ENCODE assay signal across 30 cellular contexts in the genomic region with DNA sequence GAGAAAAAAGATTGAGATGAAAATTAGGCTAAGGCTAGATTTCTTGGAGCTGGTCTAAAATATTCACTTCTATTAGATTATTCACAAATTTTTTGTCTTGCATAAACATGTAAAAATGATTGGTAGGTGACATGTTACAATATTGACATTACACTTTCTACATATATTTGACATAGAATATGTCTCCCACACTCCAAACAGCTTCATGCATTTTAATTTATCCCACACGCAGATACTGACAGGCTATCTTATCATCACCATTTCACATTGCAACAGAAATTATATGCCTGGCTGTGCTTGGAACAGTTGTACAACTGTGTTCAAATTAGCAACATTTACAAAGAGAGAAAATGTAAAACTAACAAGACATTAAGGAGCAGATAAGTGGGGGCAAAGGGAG.
"Had no signal": no experiment of that assay in that cellular context is flagged by ENCODE, and none has a peak within 500 bp of the region (broad histone marks: within the 10 kb centered on the region; RNA-seq: fewer than 3 reads in every experiment).

No MANE protein-coding gene starts in this region.

- H3K27ac Mint-ChIP-seq: activated CD4-positive, alpha-beta memory T cell treated with anti-CD3 and anti-CD28 coated beads for 36 hours; activated CD4-positive, alpha-beta T cell treated with anti-CD3 and anti-CD28 coated beads for 36 hours; activated CD4-positive, alpha-beta T cell treated with anti-CD3 and anti-CD28 coated beads, Interleukin-2, amount 10 ng/mL, durations not matched to agents 24 days and 14 days; activated CD8-positive, alpha-beta memory T cell treated with anti-CD3 and anti-CD28 coated beads, Interleukin-2, amount 10 ng/mL, durations not matched to agents 7 days and 5 days; activated CD8-positive, alpha-beta T cell treated with anti-CD3 and anti-CD28 coated beads, Interleukin-2, amount 10 ng/mL, durations not matched to agents 7 days and 5 days; activated naive CD4-positive, alpha-beta T cell treated with anti-CD3 and anti-CD28 coated beads for 36 hours; activated naive CD4-positive, alpha-beta T cell treated with anti-CD3 and anti-CD28 coated beads, Interleukin-2, amount 50 U/mL, for 24 hours; activated naive CD8-positive, alpha-beta T cell treated with anti-CD3 and anti-CD28 coated beads for 36 hours; activated naive CD8-positive, alpha-beta T cell treated with anti-CD3 and anti-CD28 coated beads, Interleukin-2, amount 50 U/mL, for 24 hours; activated T-helper 1 cell treated with anti-CD3 and anti-CD28 coated beads, Interleukin-12 subunit alpha, Interleukin-12 subunit beta, Interleukin-2, Interleukin-4 antibody, amounts not matched to agents 30 ng/mL and 10 ng/mL and 1 ng/mL, durations not matched to agents 14 hours and 24 hours and 36 hours; activated T-helper 2 cell treated with anti-CD3 and anti-CD28 coated beads, Interferon-gamma antibody, Interleukin-2, Interleukin-4, amounts not matched to agents 10 μg/mL and 5 μg/mL and 100 μg/mL, durations not matched to agents 14 hours and 24 hours and 36 hours; endodermal cell had no signal

- H3K27ac ChIP-seq: adrenal gland, body of pancreas, colonic mucosa, heart left ventricle had no signal

- H3K27me3 Mint-ChIP-seq: activated CD4-positive, alpha-beta memory T cell treated with anti-CD3 and anti-CD28 coated beads for 36 hours; activated CD4-positive, alpha-beta T cell treated with anti-CD3 and anti-CD28 coated beads for 36 hours; activated CD4-positive, alpha-beta T cell treated with anti-CD3 and anti-CD28 coated beads, Interleukin-2, amount 10 ng/mL, durations not matched to agents 24 days and 14 days; activated CD8-positive, alpha-beta memory T cell treated with anti-CD3 and anti-CD28 coated beads, Interleukin-2, amount 10 ng/mL, durations not matched to agents 7 days and 5 days; activated naive CD4-positive, alpha-beta T cell treated with anti-CD3 and anti-CD28 coated beads, Interleukin-2, amount 50 U/mL, for 24 hours; activated naive CD8-positive, alpha-beta T cell treated with anti-CD3 and anti-CD28 coated beads for 36 hours; activated naive CD8-positive, alpha-beta T cell treated with anti-CD3 and anti-CD28 coated beads, Interleukin-2, amount 50 U/mL, for 24 hours had no signal

- H3K4me1 Mint-ChIP-seq: activated CD4-positive, alpha-beta T cell treated with anti-CD3 and anti-CD28 coated beads for 36 hours; activated CD4-positive, alpha-beta T cell treated with anti-CD3 and anti-CD28 coated beads, Interleukin-2, amount 10 ng/mL, durations not matched to agents 24 days and 14 days; activated CD8-positive, alpha-beta memory T cell treated with anti-CD3 and anti-CD28 coated beads, Interleukin-2, amount 10 ng/mL, durations not matched to agents 7 days and 5 days; activated naive CD4-positive, alpha-beta T cell treated with anti-CD3 and anti-CD28 coated beads, Interleukin-2, amount 50 U/mL, for 24 hours; activated naive CD8-positive, alpha-beta T cell treated with anti-CD3 and anti-CD28 coated beads for 36 hours; activated naive CD8-positive, alpha-beta T cell treated with anti-CD3 and anti-CD28 coated beads, Interleukin-2, amount 50 U/mL, for 24 hours; endodermal cell had no signal

- H3K36me3 Mint-ChIP-seq: activated CD4-positive, alpha-beta memory T cell treated with anti-CD3 and anti-CD28 coated beads for 36 hours; activated CD8-positive, alpha-beta memory T cell treated with anti-CD3 and anti-CD28 coated beads, Interleukin-2, amount 10 ng/mL, durations not matched to agents 7 days and 5 days; activated naive CD4-positive, alpha-beta T cell treated with anti-CD3 and anti-CD28 coated beads, Interleukin-2, amount 50 U/mL, for 24 hours; activated naive CD8-positive, alpha-beta T cell treated with anti-CD3 and anti-CD28 coated beads for 36 hours had no signal

- H3K36me3 ChIP-seq: adrenal gland, colonic mucosa, heart left ventricle had no signal

- H3K4me3 Mint-ChIP-seq: activated CD4-positive, alpha-beta memory T cell treated with anti-CD3 and anti-CD28 coated beads for 36 hours; activated CD4-positive, alpha-beta T cell treated with anti-CD3 and anti-CD28 coated beads for 36 hours; activated CD4-positive, alpha-beta T cell treated with anti-CD3 and anti-CD28 coated beads, Interleukin-2, amount 10 ng/mL, durations not matched to agents 24 days and 14 days; activated CD8-positive, alpha-beta memory T cell treated with anti-CD3 and anti-CD28 coated beads, Interleukin-2, amount 10 ng/mL, durations not matched to agents 7 days and 5 days; activated CD8-positive, alpha-beta T cell treated with anti-CD3 and anti-CD28 coated beads, Interleukin-2, amount 10 ng/mL, durations not matched to agents 7 days and 5 days; activated naive CD4-positive, alpha-beta T cell treated with anti-CD3 and anti-CD28 coated beads for 36 hours; activated naive CD4-positive, alpha-beta T cell treated with anti-CD3 and anti-CD28 coated beads, Interleukin-2, amount 50 U/mL, for 24 hours; activated naive CD8-positive, alpha-beta T cell treated with anti-CD3 and anti-CD28 coated beads for 36 hours; activated naive CD8-positive, alpha-beta T cell treated with anti-CD3 and anti-CD28 coated beads, Interleukin-2, amount 50 U/mL, for 24 hours; activated T-helper 1 cell treated with anti-CD3 and anti-CD28 coated beads, Interleukin-12 subunit alpha, Interleukin-12 subunit beta, Interleukin-2, Interleukin-4 antibody, amounts not matched to agents 30 ng/mL and 10 ng/mL and 1 ng/mL, durations not matched to agents 14 hours and 24 hours and 36 hours; endodermal cell had no signal

- H3K27me3 ChIP-seq: adrenal gland, body of pancreas, colonic mucosa, heart left ventricle had no signal

- DNase-seq: activated CD4-positive, alpha-beta memory T cell treated with anti-CD3 and anti-CD28 coated beads for 36 hours; activated CD4-positive, alpha-beta T cell treated with anti-CD3 and anti-CD28 coated beads for 36 hours; activated CD4-positive, alpha-beta T cell treated with anti-CD3 and anti-CD28 coated beads, Interleukin-2, amount 10 ng/mL, durations not matched to agents 24 days and 14 days; activated CD4-positive, CD25-positive, alpha-beta regulatory T cell; activated CD4-positive, CD25-positive, alpha-beta regulatory T cell treated with anti-CD3 and anti-CD28 coated beads, Interleukin-2, amount 50 U/mL, for 72 hours; activated CD8-positive, alpha-beta memory T cell treated with anti-CD3 and anti-CD28 coated beads, Interleukin-2, amount 10 ng/mL, durations not matched to agents 7 days and 5 days; activated CD8-positive, alpha-beta memory T cell treated with anti-CD3 and anti-CD28 coated beads, Interleukin-2, amount 50 U/mL, for 4 hours; activated CD8-positive, alpha-beta T cell treated with anti-CD3 and anti-CD28 coated beads, Interleukin-2, amount 10 ng/mL, durations not matched to agents 7 days and 5 days; activated effector memory CD4-positive, alpha-beta T cell treated with anti-CD3 and anti-CD28 coated beads, Interleukin-2, amount 50 U/mL, for 16 hours; activated naive CD4-positive, alpha-beta T cell treated with anti-CD3 and anti-CD28 coated beads for 36 hours; activated naive CD8-positive, alpha-beta T cell treated with anti-CD3 and anti-CD28 coated beads for 36 hours; activated naive CD8-positive, alpha-beta T cell treated with anti-CD3 and anti-CD28 coated beads, Interleukin-2, amount 50 U/mL, for 24 hours; activated T-cell treated with anti-CD3 and anti-CD28 coated beads, Interleukin-2, amount 50 U/mL, for 1 hour; activated T-cell treated with anti-CD3 and anti-CD28 coated beads, Interleukin-2, amount 50 U/mL, for 48 hours; adrenal gland; amygdala; aorta; body of pancreas; caudate nucleus; cerebellar nuclear complex; colonic mucosa; effector memory CD4-positive, alpha-beta T cell; endodermal cell; foreskin fibroblast; heart left ventricle; T-helper 2 cell had no signal

- H3K4me1 ChIP-seq: adrenal gland, body of pancreas, colonic mucosa, heart left ventricle had no signal

- H3K9me3 ChIP-seq: adrenal gland, body of pancreas, colonic mucosa, heart left ventricle had no signal

- H3K4me3 ChIP-seq: adrenal gland, body of pancreas, colonic mucosa, heart left ventricle had no signal

- H3K9me3 Mint-ChIP-seq: activated naive CD4-positive, alpha-beta T cell treated with anti-CD3 and anti-CD28 coated beads for 36 hours; activated naive CD4-positive, alpha-beta T cell treated with anti-CD3 and anti-CD28 coated beads, Interleukin-2, amount 50 U/mL, for 24 hours; activated naive CD8-positive, alpha-beta T cell treated with anti-CD3 and anti-CD28 coated beads for 36 hours; endodermal cell had no signal

- ATAC-seq: activated CD4-positive, alpha-beta T cell treated with anti-CD3 and anti-CD28 coated beads for 36 hours; activated CD8-positive, alpha-beta memory T cell treated with anti-CD3 and anti-CD28 coated beads, Interleukin-2, amount 10 ng/mL, durations not matched to agents 7 days and 5 days; activated CD8-positive, alpha-beta T cell treated with anti-CD3 and anti-CD28 coated beads, Interleukin-2, amount 10 ng/mL, durations not matched to agents 7 days and 5 days; activated naive CD8-positive, alpha-beta T cell treated with anti-CD3 and anti-CD28 coated beads, Interleukin-2, amount 50 U/mL, for 24 hours; body of pancreas; esophagus mucosa; heart left ventricle had no signal
